12 cellular contexts compared by ENCODE assay signal in genomic region chr4:168803727-168804126, GRCh38.
DNase-seq lines count a peak whose midpoint lies in the region; ATAC-seq, FAIRE-seq and TF ChIP-seq lines count a peak whose summit lies in the region.
"Had no signal": no experiment of that assay in that cellular context is flagged by ENCODE, and none has a peak within 500 bp of the region (broad histone marks: within the 10 kb centered on the region; RNA-seq: fewer than 3 reads in every experiment).

No MANE protein-coding gene starts in this region.

- CTCF ChIA-PET in WTC11 (lab: Charles Lee): interaction anchor here (1.8 kb wide), 1 partner anchor 117 kb away, joined by 6 read pairs; no protein-coding TSS in a partner anchor
- CTCF ChIA-PET in activated CD4-positive, alpha-beta memory T cell treated with anti-CD3 and anti-CD28 coated beads, Interleukin-2, amount 10 ng/mL, durations not matched to agents 7 days and 5 days (lab: Charles Lee): interaction anchor here (0.7 kb wide), 1 partner anchor 277 kb away, joined by 3 read pairs; no protein-coding TSS in a partner anchor

- H3K27ac Mint-ChIP-seq in WTC11: peak overlapping the region; percentile 87
- peak overlapping the region; percentile 77 for H3K27ac Mint-ChIP-seq in progenitor cell of endocrine pancreas
- no peak overlapping the region for H3K27ac Mint-ChIP-seq in activated CD4-positive, alpha-beta memory T cell treated with anti-CD3 and anti-CD28 coated beads, Interleukin-2, amount 10 ng/mL, durations not matched to agents 7 days and 5 days
- H3K27ac Mint-ChIP-seq: activated CD4-positive, alpha-beta T cell treated with anti-CD3 and anti-CD28 coated beads, Interleukin-2, amount 10 ng/mL, durations not matched to agents 24 days and 14 days had no signal

- H3K27me3 Mint-ChIP-seq in WTC11 (ENCODE audit: low read depth) (no peaks in the 10 kb centered on the region), progenitor cell of endocrine pancreas (no peaks in the 10 kb centered on the region)
- H3K27me3 Mint-ChIP-seq in activated CD4-positive, alpha-beta memory T cell treated with anti-CD3 and anti-CD28 coated beads, Interleukin-2, amount 10 ng/mL, durations not matched to agents 7 days and 5 days: peaks cover 19% of the 10 kb centered on the region

- H3K4me1 Mint-ChIP-seq in WTC11 (peaks cover 27% of the 10 kb centered on the region), progenitor cell of endocrine pancreas (ENCODE audit: low read depth) (no peaks in the 10 kb centered on the region)
- no peaks in the 10 kb centered on the region for H3K4me1 Mint-ChIP-seq in activated CD4-positive, alpha-beta memory T cell treated with anti-CD3 and anti-CD28 coated beads, Interleukin-2, amount 10 ng/mL, durations not matched to agents 7 days and 5 days
- H3K4me1 Mint-ChIP-seq: activated CD4-positive, alpha-beta T cell treated with anti-CD3 and anti-CD28 coated beads, Interleukin-2, amount 10 ng/mL, durations not matched to agents 24 days and 14 days had no signal

- POLR2A ChIA-PET in WTC11 (lab: Charles Lee): interaction anchor here (0.5 kb wide), 1 partner anchor 206 kb away, joined by 4 read pairs; the partner anchor contains the start of gene CBR4
- POLR2A ChIA-PET in activated CD4-positive, alpha-beta memory T cell treated with anti-CD3 and anti-CD28 coated beads, Interleukin-2, amount 10 ng/mL, durations not matched to agents 7 days and 5 days (lab: Charles Lee): no interaction called here

- TF ChIP-seq POLR2A in GM12892 (IDR thresholded peaks at IDR 0.05; ENCODE audit: low read depth, low read length): no peak

- H3K36me3 Mint-ChIP-seq in WTC11: peaks cover 5% of the 10 kb centered on the region
- H3K36me3 Mint-ChIP-seq in progenitor cell of endocrine pancreas (ENCODE audit: insufficient read depth): no peaks in the 10 kb centered on the region
- H3K36me3 Mint-ChIP-seq in activated CD4-positive, alpha-beta memory T cell treated with anti-CD3 and anti-CD28 coated beads, Interleukin-2, amount 10 ng/mL, durations not matched to agents 7 days and 5 days (ENCODE audit: low read depth): no peaks in the 10 kb centered on the region

- H3K4me3 ChIP-seq in upper lobe of right lung: no peak overlapping the region

- FAIRE-seq in GM12892 (lab: Jason Lieb, UNC): no peak

- H3K4me1 ChIP-seq in upper lobe of right lung: no peaks in the 10 kb centered on the region

- no peaks in the 10 kb centered on the region for H3K9me3 ChIP-seq in upper lobe of right lung

- H3K27ac ChIP-seq in upper lobe of right lung: no peak overlapping the region

- peaks cover 7% of the 10 kb centered on the region for H3K9me3 Mint-ChIP-seq in WTC11
- peaks cover 4% of the 10 kb centered on the region for H3K9me3 Mint-ChIP-seq in progenitor cell of endocrine pancreas (ENCODE audit: low read depth)
- peaks cover 5% of the 10 kb centered on the region for H3K9me3 Mint-ChIP-seq in activated CD4-positive, alpha-beta memory T cell treated with anti-CD3 and anti-CD28 coated beads, Interleukin-2, amount 10 ng/mL, durations not matched to agents 7 days and 5 days

- H3K4me3 Mint-ChIP-seq in WTC11 (no peak overlapping the region), progenitor cell of endocrine pancreas (ENCODE audit: low read depth) (no peak overlapping the region)
- no peak overlapping the region for H3K4me3 Mint-ChIP-seq in activated CD4-positive, alpha-beta memory T cell treated with anti-CD3 and anti-CD28 coated beads, Interleukin-2, amount 10 ng/mL, durations not matched to agents 7 days and 5 days
- H3K4me3 Mint-ChIP-seq: activated CD4-positive, alpha-beta T cell treated with anti-CD3 and anti-CD28 coated beads, Interleukin-2, amount 10 ng/mL, durations not matched to agents 24 days and 14 days had no signal

- intact Hi-C loops in Right ventricle myocardium superior (cut with DNase I): no loop called here
- intact Hi-C loops in upper lobe of right lung (cut with DNase I): no loop called here

- no peaks in the 10 kb centered on the region for H3K27me3 ChIP-seq in upper lobe of right lung

- peak; percentile 92 for ATAC-seq in WTC11
- ATAC-seq in Right ventricle myocardium superior (ENCODE audit: poor library complexity): peak; percentile 77
- no peak for ATAC-seq in upper lobe of right lung
- ATAC-seq: left colon, Panc1 had no signal

- DNase-seq in ELF-1 (ENCODE audit: low read depth, low spot score) (peak; percentile 92), WTC11 (ENCODE audit: low spot score) (no peak), Right ventricle myocardium superior (no peak), progenitor cell of endocrine pancreas (ENCODE audit: low spot score, unreplicated experiment) (no peak), amniotic stem cell (lab: John Stamatoyannopoulos, UW) (no peak), upper lobe of right lung (no peak), GM12892 (ENCODE audit: insufficient read length) (no peak)
- DNase-seq in activated CD4-positive, alpha-beta memory T cell treated with anti-CD3 and anti-CD28 coated beads, Interleukin-2, amount 10 ng/mL, durations not matched to agents 7 days and 5 days: no peak
- DNase-seq: activated CD4-positive, alpha-beta T cell treated with anti-CD3 and anti-CD28 coated beads, Interleukin-2, amount 10 ng/mL, durations not matched to agents 24 days and 14 days; left colon; stimulated activated CD4-positive, alpha-beta T cell treated with anti-CD3 and anti-CD28 coated beads, Interleukin-2, amount 100 ng/mL, for 48 hours had no signal

- TF ChIP-seq CTCF in WTC11 (IDR thresholded peaks at IDR 0.05) (no peak), progenitor cell of endocrine pancreas (IDR thresholded peaks at IDR 0.05; ENCODE audit: unreplicated experiment) (no peak), upper lobe of right lung (IDR thresholded peaks at IDR 0.05) (no peak)

- no peaks in the 10 kb centered on the region for H3K36me3 ChIP-seq in upper lobe of right lung

TF ChIP-seq in WTC11, 78 proteins besides CTCF, POLR2A, EP300 and RAD21 (continues in another document):
- TF ChIP-seq ZNF512 (CRISPR knock-in tag; IDR thresholded peaks at IDR 0.05; ENCODE audit: borderline replicate concordance) (no peak), IRF1 (CRISPR knock-in tag; IDR thresholded peaks at IDR 0.05) (no peak), GTF2I (CRISPR knock-in tag; conservative IDR thresholded peaks at IDR 0.05) (no peak), USF2 (CRISPR knock-in tag; IDR thresholded peaks at IDR 0.05) (no peak), USF1 (CRISPR knock-in tag; IDR thresholded peaks at IDR 0.05) (no peak), IRF2 (CRISPR knock-in tag; IDR thresholded peaks at IDR 0.05; ENCODE audit: borderline replicate concordance, low read depth) (no peak), RELA (CRISPR knock-in tag; IDR thresholded peaks at IDR 0.05; ENCODE audit: borderline replicate concordance) (no peak), NFE2L1 (CRISPR knock-in tag; IDR thresholded peaks at IDR 0.05) (no peak)
